ENCODE assay signal across 11 cellular contexts in genomic region chr19:8004001-8004400, GRCh38. TPM values are rescaled to one million over a fixed set of nuclear protein-coding genes. Genes with fewer than 3 reads are reported as not detected.
DNase-seq lines count a peak whose midpoint lies in the region; ATAC-seq, FAIRE-seq and TF ChIP-seq lines count a peak whose summit lies in the region.
"Had no signal": no experiment of that assay in that cellular context is flagged by ENCODE, and none has a peak within 500 bp of the region (broad histone marks: within the 10 kb centered on the region; RNA-seq: fewer than 3 reads in every experiment).

No MANE protein-coding gene starts in this region.

- H3K79me2 ChIP-seq in GM12878 (ENCODE audit: control insufficient read depth, insufficient read depth, low read length), result peaks cover 69% of the 10 kb centered on the region

- no peak for TF ChIP-seq RAD21 in GM12878 (IDR thresholded peaks at IDR 0.05; ENCODE audit: insufficient read depth, low read depth, low read length)

- TSS peak; percentile 77 for BruUV-seq in GM12878 (replicated peaks; lab: Mats Ljungman, UMichigan)

- H3K4me1 ChIP-seq in HEK293 (ENCODE audit: control insufficient read depth, insufficient read depth, low read length) (peaks cover 9% of the 10 kb centered on the region), GM12878 (ENCODE audit: control insufficient read depth, insufficient read depth, low read length) (peaks cover 27% of the 10 kb centered on the region)

- no peaks in the 10 kb centered on the region for H3K9me3 Mint-ChIP-seq in mesothelial cell of epicardium

- intact Hi-C loops in GM12878 (cut with micrococcal nuclease; ENCODE audit: unreplicated experiment), result loop anchor here (5.0 kb wide), 1 partner anchor 48 kb away; the partner anchor contains the start of gene CCL25

- H3K27ac Mint-ChIP-seq in mesothelial cell of epicardium, result peak overlapping the region; percentile 99

- POLR2A ChIA-PET in HEK293 (lab: Yijun Ruan, JAX), result interaction anchor here (3.1 kb wide), 1 partner anchor 61 kb away, joined by 15 read pairs; the partner anchor contains the start of gene TIMM44
- POLR2A ChIA-PET in GM12878 (lab: Charles Lee), result no interaction called here

- 53% methylated on average over 6 of the region's 6 CpGs for WGBS in GM12878 (ENCODE audit: insufficient coverage, insufficient replicate concordance, low lambda C conversion rate, missing lambda C conversion rate)

- TF ChIP-seq POLR2A in GM12878 (IDR thresholded peaks at IDR 0.05; ENCODE audit: low read depth, low read length), result no peak

- H3K27ac ChIP-seq in 22Rv1, result peak overlapping the region; percentile 81; the same call in 1 of the 2 replicates
- H3K27ac ChIP-seq in HEK293 (ENCODE audit: extremely low read depth, low read depth, low read length), result peak overlapping the region; percentile 78; the same call in 1 of the 2 replicates
- peak overlapping the region; percentile 69; the same call in 1 of the 2 replicates for H3K27ac ChIP-seq in GM12878 (ENCODE audit: control insufficient read depth, insufficient read depth)

- in situ Hi-C loops in GM12878 (cut with MboI), result no loop called here

- no peak for ATAC-seq in GM12878
- ATAC-seq in HG02571 (IDR thresholded peaks at IDR 0.05; ENCODE audit: unreplicated experiment), result no peak
- ATAC-seq in HG02970 (IDR thresholded peaks at IDR 0.05; ENCODE audit: low FRiP score, unreplicated experiment), result no peak

- peak overlapping the region; percentile 73 for H3K4me3 ChIP-seq in HEK293 (ENCODE audit: low read depth, low read length)
- peak overlapping the region; percentile 92 for H3K4me3 ChIP-seq in GM12878

- peaks cover 1% of the 10 kb centered on the region for H3K36me3 Mint-ChIP-seq in mesothelial cell of epicardium

- H2AFZ ChIP-seq in GM12878 (ENCODE audit: control insufficient read depth, low read depth, low read length), result no peak overlapping the region

- no peaks in the 10 kb centered on the region for H3K27me3 Mint-ChIP-seq in mesothelial cell of epicardium (ENCODE audit: low read depth)

- H3K27me3 ChIP-seq in GM12878 (replicated peaks in 1 of 2; ENCODE audit: control insufficient read depth in 2 of 2, insufficient read depth in 2 of 2, low read length in 1 of 2), result no peaks in the 10 kb centered on the region

- peak overlapping the region; percentile 85 for H3K4me2 ChIP-seq in GM12878 (ENCODE audit: control insufficient read depth, insufficient read depth)

- H3K36me3 ChIP-seq in HEK293 (ENCODE audit: control insufficient read depth in 2 of 2, insufficient read depth in 1 of 2, low read length in 2 of 2), result peaks cover 0 to 30% of the 10 kb centered on the region in 2 experiments; a peak in 2 of 3 replicates
- peaks cover 0 to 4% of the 10 kb centered on the region in 2 experiments; a peak in 3 of 4 replicates for H3K36me3 ChIP-seq in GM12878 (ENCODE audit: control insufficient read depth in 2 of 2, insufficient read depth in 2 of 2, low read length in 1 of 2)

- RAD21 ChIA-PET in GM12878 (lab: Charles Lee; ENCODE audit: unreplicated experiment), result interaction anchor here (0.6 to 3.0 kb wide), 2 partner anchors 60 kb away, joined by 3 to 16 read pairs; partner anchors contain the start of gene TIMM44

- TF ChIP-seq EP300 in GM12878 (IDR thresholded peaks at IDR 0.05; ENCODE audit: borderline replicate concordance in 1 of 2, control insufficient read depth in 1 of 2, low read depth in 2 of 2, low read length in 2 of 2), result no peak

- peak overlapping the region; percentile 76; the same call in 1 of the 2 replicates for H3K9ac ChIP-seq in GM12878 (ENCODE audit: control insufficient read depth, insufficient read depth, low read length)

- CTCF ChIA-PET in HEK293 (lab: Yijun Ruan, JAX) (no interaction called here), GM12878 (lab: Yijun Ruan, JAX) (interaction anchor here (0.6 to 7.8 kb wide), 4 partner anchors 9 to 340 kb away, joined by 3 to 55 read pairs (median 8); partner anchors contain the start of gene TIMM44)

- DNase-seq in GM12878 (ENCODE audit: low read depth, low spot score), result no peak
- no peak for DNase-seq in mesothelial cell of epicardium (ENCODE audit: low spot score in 2 of 2, unreplicated experiment in 2 of 2)
- no peak for DNase-seq in NCI-H774 (lab: John Stamatoyannopoulos, UW)
- DNase-seq in HuH-7 (ENCODE audit: low spot score), result no peak
- DNase-seq: foreskin melanocyte, SHP77 treated with DMSO at 0.1 percent for 48 hours had no signal

- no peaks in the 10 kb centered on the region for H3K9me3 ChIP-seq in HEK293 (ENCODE audit: control insufficient read depth, insufficient read depth, low read depth, low read length)
- H3K9me3 ChIP-seq in GM12878 (replicated peaks; ENCODE audit: control insufficient read depth, insufficient read depth, low read length), result no peaks in the 10 kb centered on the region

- SMC1A ChIA-PET in GM12878 (lab: Charles Lee; ENCODE audit: uncharacterized antibody, unreplicated experiment), result interaction anchor here (1.6 to 5.7 kb wide), 2 partner anchors 25 to 60 kb away, joined by 3 to 29 read pairs; partner anchors contain the start of gene TIMM44

- TF ChIP-seq CTCF in 22Rv1 (IDR thresholded peaks at IDR 0.05) (no peak), HEK293 (tag by site-specific recombination; IDR thresholded peaks at IDR 0.05) (no peak), GM12878 (IDR thresholded peaks at IDR 0.05 in 2 of 3, conservative IDR thresholded peaks at IDR 0.05 in 1 of 3; ENCODE audit: control insufficient read depth in 2 of 3, extremely low read depth in 1 of 3, insufficient read depth in 1 of 3, low read depth in 3 of 3, low read length in 3 of 3) (no peak), mesothelial cell of epicardium (IDR thresholded peaks at IDR 0.05; ENCODE audit: unreplicated experiment) (no peak)

- peak overlapping the region; percentile 99 for H3K4me3 Mint-ChIP-seq in mesothelial cell of epicardium

- H3K4me1 Mint-ChIP-seq in mesothelial cell of epicardium, result peaks cover 32% of the 10 kb centered on the region

- H4K20me1 ChIP-seq in GM12878 (ENCODE audit: control insufficient read depth, insufficient read depth), result peaks cover 12% of the 10 kb centered on the region

- FAIRE-seq in GM12878 (lab: Jason Lieb, UNC), result no peak
- FAIRE-seq: G401.6 had no signal

TF ChIP-seq in HEK293, 187 proteins besides CTCF, POLR2A, EP300 and RAD21 (continues in another document):
- no peak for TF ChIP-seq ZNF155 (tag by site-specific recombination; IDR thresholded peaks at IDR 0.05)

TF ChIP-seq in GM12878, 131 proteins besides CTCF, POLR2A, EP300 and RAD21 (continues in another document):
- TF ChIP-seq DPF2 (IDR thresholded peaks at IDR 0.05), result no peak
- no peak for TF ChIP-seq ZNF622 (IDR thresholded peaks at IDR 0.05)
- no peak for TF ChIP-seq EZH2 (IDR thresholded peaks at IDR 0.05; ENCODE audit: borderline replicate concordance, control insufficient read depth, low read depth, low read length)
- TF ChIP-seq SREBF2 (IDR thresholded peaks at IDR 0.05; ENCODE audit: low read length), result no peak
- TF ChIP-seq ZNF274 (IDR thresholded peaks at IDR 0.05; ENCODE audit: insufficient read depth, insufficient read length), result no peak
- no peak for TF ChIP-seq MEF2A (IDR thresholded peaks at IDR 0.05; ENCODE audit: insufficient read depth, low read depth, low read length)
- TF ChIP-seq GATAD2B (conservative IDR thresholded peaks at IDR 0.05; ENCODE audit: low read depth), result no peak
- no peak for TF ChIP-seq KDM1A (IDR thresholded peaks at IDR 0.05; ENCODE audit: borderline replicate concordance)

RNA-seq across cellular contexts. Expression of gene ELAVL1, which starts 1.4 kb away (rescaled TPM):
- 21.0 TPM in 2 replicates for total RNA-seq in GM12878 (2013; cell fraction: nucleolus; rRNA removed)
- total RNA-seq in GM12878 (2014; rRNA removed) (48.6 and 50.8 TPM in 2 replicates), GM12878 (2014; rRNA removed; fragmentation: Illumina TruSeq; extraction: Trizol) (62.6 and 72.5 TPM in 2 replicates), GM12878 (2021) (152 and 155 TPM in 2 replicates), mesothelial cell of epicardium (112 to 119 TPM (median 116 TPM) in 3 replicates)
- 28.8 TPM for polyA plus RNA-seq in GM12878 (2011; ENCODE audit: low read depth)
- polyA plus RNA-seq in GM12878 (2011; rRNA removed) (56.8 and 68.2 TPM in 2 replicates), GM12878 (2014; fragmentation: Illumina TruSeq; extraction: Trizol) (84.5 and 112 TPM in 2 replicates), GM12878 (2014; fragmentation: Nextera tagmentation; extraction: Ambion mirVana) (10 to 100 TPM in 1 of 2 experiments, 1 to 10 TPM in 1; 7.4 to 12.9 TPM), GM12878 (2014; rRNA removed) (86.8 and 102 TPM in 2 replicates), GM12878 (2016; fragmentation: Nextera tagmentation; extraction: Ambion mirVana) (100 to 1,000 TPM in 1 of 2 experiments, 10 to 100 TPM in 1; 33.4 to 138 TPM)
- 81.7 and 93.7 TPM in 2 replicates for polyA plus RNA-seq in GM12878 (2011; cell fraction: cytosol; rRNA removed)
- polyA plus RNA-seq in GM12878 (2011; cell fraction: nucleus; rRNA removed), result 45.9 and 67.9 TPM in 2 replicates
- 43.1 and 57.4 TPM in 2 replicates for polyA plus RNA-seq in GM12878 (2012)
- polyA minus RNA-seq in GM12878 (2011; rRNA and poly(A)+ RNA removed), result 55.2 and 70.5 TPM in 2 replicates
- 29.3 and 37.1 TPM in 2 replicates for polyA minus RNA-seq in GM12878 (2011; cell fraction: cytosol; rRNA and poly(A)+ RNA removed)
- polyA minus RNA-seq in GM12878 (2011; cell fraction: nucleus; rRNA and poly(A)+ RNA removed), result 4.2 and 10.9 TPM in 2 replicates

RNA-seq across cellular contexts. Expression of gene CCL25, which starts 48.6 kb away (rescaled TPM):
- not detected in 2 replicates for total RNA-seq in GM12878 (2013; cell fraction: nucleolus; rRNA removed)
- total RNA-seq in GM12878 (2014; rRNA removed) (7.1 and 9.7 TPM in 2 replicates), GM12878 (2014; rRNA removed; fragmentation: Illumina TruSeq; extraction: Trizol) (6.6 and 7.3 TPM in 2 replicates), GM12878 (2021) (10.4 and 11.3 TPM in 2 replicates), mesothelial cell of epicardium (0.29 to 0.42 TPM in 2 of 3 replicates, not detected in the other)
- polyA plus RNA-seq in GM12878 (2011; ENCODE audit: low read depth), result 2.6 TPM
- polyA plus RNA-seq in GM12878 (2011; rRNA removed) (0.35 and 0.53 TPM in 2 replicates), GM12878 (2014; fragmentation: Illumina TruSeq; extraction: Trizol) (9.3 and 11.9 TPM in 2 replicates), GM12878 (2014; fragmentation: Nextera tagmentation; extraction: Ambion mirVana) (1 to 10 TPM; 3.7 to 5.0 TPM), GM12878 (2014; rRNA removed) (12.0 and 13.2 TPM in 2 replicates), GM12878 (2016; fragmentation: Nextera tagmentation; extraction: Ambion mirVana) (1 to 10 TPM; 6.8 to 9.3 TPM)
- 0.72 and 0.93 TPM in 2 replicates for polyA plus RNA-seq in GM12878 (2011; cell fraction: cytosol; rRNA removed)
- 0.43 and 0.53 TPM in 2 replicates for polyA plus RNA-seq in GM12878 (2011; cell fraction: nucleus; rRNA removed)
- 3.9 and 4.3 TPM in 2 replicates for polyA plus RNA-seq in GM12878 (2012)
- polyA minus RNA-seq in GM12878 (2011; rRNA and poly(A)+ RNA removed), result 0.37 and 0.62 TPM in 2 replicates
- not detected in 2 replicates for polyA minus RNA-seq in GM12878 (2011; cell fraction: cytosol; rRNA and poly(A)+ RNA removed)
- polyA minus RNA-seq in GM12878 (2011; cell fraction: nucleus; rRNA and poly(A)+ RNA removed), result not detected in 2 replicates
